In the genomic region with DNA sequence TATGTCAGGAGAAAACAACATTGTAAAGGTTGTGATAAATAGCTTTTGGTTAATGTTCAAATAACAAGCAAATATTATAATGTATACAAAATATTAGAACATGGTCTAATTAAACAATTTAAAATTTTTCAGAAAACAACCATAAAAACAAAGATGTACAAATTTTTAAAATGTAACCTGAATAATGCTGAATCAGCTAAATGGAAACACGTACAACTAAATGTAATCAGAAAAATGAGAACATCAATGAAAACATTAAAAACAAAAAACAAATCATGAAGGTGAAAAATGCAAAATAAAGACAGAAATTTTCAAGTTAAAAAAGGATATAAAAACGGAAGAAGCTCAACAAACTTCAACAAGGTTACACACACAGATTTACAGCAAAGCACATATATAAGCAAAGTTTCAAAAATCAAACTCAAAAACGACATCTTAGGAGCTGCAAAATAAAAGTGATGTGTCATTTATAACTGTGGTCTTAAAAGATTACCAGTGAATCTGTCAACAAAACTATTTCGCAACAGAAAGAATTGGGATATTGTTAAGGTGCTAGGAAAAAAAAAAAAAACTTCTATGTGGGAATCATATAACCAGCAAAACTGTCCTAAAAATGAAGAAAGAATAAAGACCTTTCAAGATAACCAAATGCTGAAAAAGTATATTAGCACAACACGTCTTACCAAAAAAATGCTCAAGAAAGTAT, we compare ENCODE assay signal across 23 cellular contexts. TPM values are rescaled to one million over a fixed set of nuclear protein-coding genes. Genes with fewer than 3 reads are reported as not detected.
DNase-seq lines count a peak whose midpoint lies in the region; ATAC-seq, FAIRE-seq and TF ChIP-seq lines count a peak whose summit lies in the region.
"Had no signal": no experiment of that assay in that cellular context is flagged by ENCODE, and none has a peak within 500 bp of the region (broad histone marks: within the 10 kb centered on the region; RNA-seq: fewer than 3 reads in every experiment).

No MANE protein-coding gene starts in this region.

- FAIRE-seq in HepG2 (lab: Jason Lieb, UNC) (no peak), keratinocyte (lab: Jason Lieb, UNC) (peak; percentile 5)
- FAIRE-seq: HTR-8/SVneo had no signal

- H3K27me3 Mint-ChIP-seq in T-helper 2 cell treated with Interferon-gamma antibody and Interleukin-4, amounts not matched to agents 5 μg/mL and 100 μg/mL, for 36 hours (ENCODE audit: low read depth): no peaks in the 10 kb centered on the region
- H3K27me3 Mint-ChIP-seq: CD4-positive, CD25-positive, alpha-beta regulatory T cell had no signal

- peaks cover 10% of the 10 kb centered on the region for H3K36me3 Mint-ChIP-seq in T-helper 2 cell treated with Interferon-gamma antibody and Interleukin-4, amounts not matched to agents 5 μg/mL and 100 μg/mL, for 36 hours (ENCODE audit: low read depth)
- H3K36me3 Mint-ChIP-seq: CD4-positive, CD25-positive, alpha-beta regulatory T cell had no signal

- H3K4me3 Mint-ChIP-seq in T-helper 2 cell treated with Interferon-gamma antibody and Interleukin-4, amounts not matched to agents 5 μg/mL and 100 μg/mL, for 36 hours: no peak overlapping the region
- H3K4me3 Mint-ChIP-seq: CD4-positive, CD25-positive, alpha-beta regulatory T cell had no signal

- no peaks in the 10 kb centered on the region for H3K4me1 ChIP-seq in HepG2 (ENCODE audit: insufficient read depth, low read length)
- H3K4me1 ChIP-seq in right lobe of liver: no peaks in the 10 kb centered on the region
- H3K4me1 ChIP-seq in keratinocyte (ENCODE audit: control insufficient read depth, extremely low read depth, insufficient read depth, low read length): no peaks in the 10 kb centered on the region
- H3K4me1 ChIP-seq: BLaER1 had no signal

- no peaks in the 10 kb centered on the region for H3K36me3 ChIP-seq in HepG2 (replicated peaks in 1 of 2; ENCODE audit: control insufficient read depth in 1 of 2, insufficient read depth in 2 of 2, low read length in 2 of 2)
- H3K36me3 ChIP-seq in right lobe of liver: no peaks in the 10 kb centered on the region
- no peaks in the 10 kb centered on the region for H3K36me3 ChIP-seq in keratinocyte (ENCODE audit: control insufficient read depth in 2 of 2, extremely low read depth in 1 of 2, insufficient read depth in 2 of 2, low read length in 2 of 2)

- BruUV-seq in HepG2 (replicated peaks; lab: Mats Ljungman, UMichigan): no TSS peak

- TF ChIP-seq CTCF in HepG2 (CRISPR knock-in tag; IDR thresholded peaks at IDR 0.05) (no peak), right lobe of liver (IDR thresholded peaks at IDR 0.05) (no peak), keratinocyte (optimal IDR thresholded peaks at IDR 0.05 in 1 of 3, IDR thresholded peaks at IDR 0.05 in 1 of 3, conservative IDR thresholded peaks at IDR 0.05 in 1 of 3; ENCODE audit: extremely low read depth in 1 of 3, insufficient read depth in 2 of 3, low read length in 3 of 3) (no peak)

- peaks cover 89% of the 10 kb centered on the region for H3K9me3 ChIP-seq in HepG2 (ENCODE audit: low read length)
- peaks cover 0 to 50% (median 8%) of the 10 kb centered on the region in 4 donors for H3K9me3 ChIP-seq in right lobe of liver
- H3K9me3 ChIP-seq in keratinocyte (ENCODE audit: control insufficient read depth, low read depth, low read length): peaks cover 17% of the 10 kb centered on the region

- H3K27ac Mint-ChIP-seq in T-helper 2 cell treated with Interferon-gamma antibody and Interleukin-4, amounts not matched to agents 5 μg/mL and 100 μg/mL, for 36 hours: no peak overlapping the region

- H2AFZ ChIP-seq in HepG2 (ENCODE audit: low read length): no peak overlapping the region
- no peak overlapping the region for H2AFZ ChIP-seq in keratinocyte (ENCODE audit: control insufficient read depth, low read length)

- POLR2A ChIA-PET in HepG2 (lab: Yijun Ruan, JAX): no interaction called here

- peaks cover 81% of the 10 kb centered on the region for H3K9me3 Mint-ChIP-seq in T-helper 2 cell treated with Interferon-gamma antibody and Interleukin-4, amounts not matched to agents 5 μg/mL and 100 μg/mL, for 36 hours

- 3% methylated on average over 5 of the region's 5 CpGs for WGBS in HepG2 (ENCODE audit: low lambda C conversion rate)
- 68% methylated on average over 4 of the region's 5 CpGs for WGBS in right lobe of liver (ENCODE audit: insufficient coverage, low coverage, low lambda C conversion rate, missing lambda C conversion rate)

- H3K9ac ChIP-seq in HepG2 (ENCODE audit: insufficient read depth, low read depth, low read length): no peak overlapping the region
- no peak overlapping the region for H3K9ac ChIP-seq in keratinocyte (ENCODE audit: control insufficient read depth, extremely low read depth, insufficient read depth, low read length)
- H3K9ac ChIP-seq: BLaER1, SK-N-SH had no signal

- CTCF ChIA-PET in HepG2 (lab: Yijun Ruan, JAX; ENCODE audit: low intra/inter-chr PET ratio, low total read pairs): no interaction called here

- TF ChIP-seq POLR2A in HepG2 (IDR thresholded peaks at IDR 0.05; ENCODE audit: insufficient read depth in 1 of 2, low read depth in 2 of 2, low read length in 2 of 2): no peak
- TF ChIP-seq POLR2A in right lobe of liver (IDR thresholded peaks at IDR 0.05): no peak

- ATAC-seq in HepG2 (no peak), right lobe of liver (no peak)
- ATAC-seq: PC-3 had no signal

- no peak overlapping the region for H3K4me3 ChIP-seq in HepG2 (replicated peaks in 1 of 3; ENCODE audit: insufficient read depth in 1 of 3, low read depth in 2 of 3, low read length in 3 of 3)
- no peak overlapping the region for H3K4me3 ChIP-seq in right lobe of liver
- H3K4me3 ChIP-seq in keratinocyte (ENCODE audit: control insufficient read depth in 2 of 3, extremely low read depth in 1 of 3, insufficient read depth in 2 of 3, low read depth in 1 of 3, low read length in 3 of 3): no peak overlapping the region
- H3K4me3 ChIP-seq: BLaER1 had no signal

- H3K27ac ChIP-seq in HepG2 (ENCODE audit: extremely low read length, insufficient read depth, low read length): no peak overlapping the region
- no peak overlapping the region for H3K27ac ChIP-seq in right lobe of liver
- no peak overlapping the region for H3K27ac ChIP-seq in keratinocyte (ENCODE audit: control insufficient read depth, insufficient read depth, low read length)
- H3K27ac ChIP-seq: BLaER1 had no signal

- no peak for TF ChIP-seq EP300 in HepG2 (IDR thresholded peaks at IDR 0.05; ENCODE audit: low read depth in 2 of 2, low read length in 2 of 2)
- no peak for TF ChIP-seq EP300 in HepG2 (CRISPR knock-in tag; IDR thresholded peaks at IDR 0.05; ENCODE audit: borderline replicate concordance)

- in situ Hi-C loops in HepG2 (cut with HindIII; ENCODE audit: extremely low pct_ligation_motif_present, low pct_unique_long_range_greater_than_20kb): no loop called here

- DNase-seq in HepG2 (ENCODE audit: low spot score) (no peak), right lobe of liver (no peak), amniotic epithelial cell (ENCODE audit: low read depth) (peak; percentile 4), keratinocyte (ENCODE audit: low read depth, low spot score) (no peak), cardiac septum (ENCODE audit: low spot score) (no peak), HK-2 (ENCODE audit: unreplicated experiment) (no peak)
- no peak for DNase-seq in T-helper 2 cell treated with Interferon-gamma antibody and Interleukin-4, amounts not matched to agents 5 μg/mL and 100 μg/mL, for 36 hours (ENCODE audit: low spot score)
- no peak for DNase-seq in activated CD8-positive, alpha-beta memory T cell treated with anti-CD3 and anti-CD28 coated beads, Interleukin-2, amount 50 U/mL, for 4 hours
- DNase-seq: 8988T; CD4-positive, CD25-positive, alpha-beta regulatory T cell; H7; Karpas-422; NCI-H1092; NCI-H1417 treated with DMSO at 0.1 percent for 48 hours; NCI-H1694 treated with DMSO at 0.1 percent for 48 hours; NCI-H2081; NCI-H2171 treated with DMSO at 0.1 percent for 48 hours; NCI-H524; NCI-H774; PC-3; SK-N-SH had no signal

- intact Hi-C loops in HepG2 (cut with micrococcal nuclease; ENCODE audit: unreplicated experiment): no loop called here
- intact Hi-C loops in right lobe of liver (cut with DNase I): no loop called here
- intact Hi-C loops in cardiac septum (cut with DNase I): no loop called here

- no peaks in the 10 kb centered on the region for H3K4me1 Mint-ChIP-seq in T-helper 2 cell treated with Interferon-gamma antibody and Interleukin-4, amounts not matched to agents 5 μg/mL and 100 μg/mL, for 36 hours (ENCODE audit: low read depth)
- H3K4me1 Mint-ChIP-seq: CD4-positive, CD25-positive, alpha-beta regulatory T cell had no signal

- no peaks in the 10 kb centered on the region for H3K27me3 ChIP-seq in HepG2 (ENCODE audit: control insufficient read depth in 1 of 2, insufficient read depth in 2 of 2, low read length in 2 of 2)
- H3K27me3 ChIP-seq in right lobe of liver: no peaks in the 10 kb centered on the region
- no peaks in the 10 kb centered on the region for H3K27me3 ChIP-seq in keratinocyte (ENCODE audit: control insufficient read depth, extremely low read depth, insufficient read depth, low read length)
- H3K27me3 ChIP-seq: BLaER1 had no signal

- TF ChIP-seq RAD21 in HepG2 (CRISPR knock-in tag; IDR thresholded peaks at IDR 0.05): no peak

- dilution Hi-C loops in keratinocyte (cut with MboI; ENCODE audit: extremely low pct_ligation_motif_present, low sequenced_read_pairs): no loop called here

- H4K20me1 ChIP-seq in HepG2 (ENCODE audit: insufficient read depth, low read length): no peaks in the 10 kb centered on the region
- no peaks in the 10 kb centered on the region for H4K20me1 ChIP-seq in keratinocyte (ENCODE audit: control insufficient read depth, extremely low read depth, insufficient read depth, low read length)
- H4K20me1 ChIP-seq: BLaER1 had no signal

- no peaks in the 10 kb centered on the region for H3K9me1 ChIP-seq in keratinocyte (ENCODE audit: control insufficient read depth, extremely low read depth, insufficient read depth, low read length)

- H3K4me2 ChIP-seq in HepG2 (ENCODE audit: low read depth, low read length): no peak overlapping the region
- no peak overlapping the region for H3K4me2 ChIP-seq in keratinocyte (ENCODE audit: control insufficient read depth, extremely low read depth, insufficient read depth, low read depth, low read length)
- H3K4me2 ChIP-seq: BLaER1, SK-N-SH had no signal

- H3K79me2 ChIP-seq in HepG2 (ENCODE audit: insufficient read depth, low read length) (no peaks in the 10 kb centered on the region), keratinocyte (ENCODE audit: control insufficient read depth, insufficient read depth, low read length) (no peaks in the 10 kb centered on the region)

RNA-seq across cellular contexts. Expression of a gene that starts 31.8 kb away (rescaled TPM):
- total RNA-seq in HepG2 (2016; rRNA removed; fragmentation: Illumina TruSeq; extraction: Trizol): not detected in 2 replicates
- not detected in 2 replicates for total RNA-seq in HepG2 (2016; cell fraction: cytosol; rRNA removed; fragmentation: Illumina TruSeq; extraction: Trizol; ENCODE audit: low read depth)
- total RNA-seq in HepG2 (2016; cell fraction: insoluble cytoplasmic fraction; rRNA removed; fragmentation: Illumina TruSeq; extraction: Trizol): not detected in 2 replicates
- not detected in 2 replicates for total RNA-seq in HepG2 (2016; cell fraction: membrane; rRNA removed; fragmentation: Illumina TruSeq; extraction: Trizol)
- not detected in 2 replicates for total RNA-seq in HepG2 (2016; cell fraction: nucleus; rRNA removed; fragmentation: Illumina TruSeq; extraction: Trizol)
- polyA plus RNA-seq in HepG2 (2011; rRNA removed): not detected in 2 replicates
- polyA plus RNA-seq in HepG2 (2011; cell fraction: cytosol; rRNA removed): not detected in 2 replicates
- polyA plus RNA-seq in HepG2 (2011; cell fraction: nucleus; rRNA removed): not detected in 2 replicates
- not detected in 2 replicates for polyA plus RNA-seq in HepG2 (2012)
- not detected in 2 replicates for polyA plus RNA-seq in HepG2 (2016; cell fraction: cytosol; fragmentation: Illumina TruSeq; extraction: Trizol; ENCODE audit: low read depth)
- not detected in 2 replicates for polyA plus RNA-seq in HepG2 (2016; cell fraction: insoluble cytoplasmic fraction; fragmentation: Illumina TruSeq; extraction: Trizol; ENCODE audit: low read depth)
- polyA plus RNA-seq in HepG2 (2016; cell fraction: membrane; fragmentation: Illumina TruSeq; extraction: Trizol; ENCODE audit: low read depth): not detected in 2 replicates
- not detected in 2 replicates for polyA plus RNA-seq in HepG2 (2016; cell fraction: nucleus; fragmentation: Illumina TruSeq; extraction: Trizol; ENCODE audit: insufficient read depth, low read depth)
- not detected in 2 replicates for polyA minus RNA-seq in HepG2 (2011; rRNA and poly(A)+ RNA removed; ENCODE audit: low replicate concordance)
- polyA minus RNA-seq in HepG2 (2011; cell fraction: cytosol; rRNA and poly(A)+ RNA removed): not detected in 2 replicates
- not detected in 2 replicates for polyA minus RNA-seq in HepG2 (2011; cell fraction: nucleus; rRNA and poly(A)+ RNA removed)
- not detected for total RNA-seq in right lobe of liver
- 0.40 to 1.2 TPM (median 0.51 TPM) in 3 replicates for polyA plus RNA-seq in keratinocyte
- polyA plus RNA-seq in keratinocyte (2011; ENCODE audit: low read depth): not detected
- 0.16 and 0.28 TPM in 2 replicates for polyA plus RNA-seq in keratinocyte (2011; cell fraction: cytosol; rRNA removed)
- 1.2 TPM in 2 replicates for polyA plus RNA-seq in keratinocyte (2011; cell fraction: nucleus; rRNA removed)
- polyA plus RNA-seq in keratinocyte (2012; ENCODE audit: low replicate concordance): 0.48 and 0.74 TPM in 2 replicates
- polyA minus RNA-seq in keratinocyte: 0.30 to 2.2 TPM in 2 of 3 replicates, not detected in the other
- 0.96 TPM for polyA minus RNA-seq in keratinocyte (2011; cell fraction: cytosol; rRNA and poly(A)+ RNA removed)
- 0.53 and 2.7 TPM in 2 replicates for polyA minus RNA-seq in keratinocyte (2011; cell fraction: nucleus; rRNA and poly(A)+ RNA removed)
- 0.13 TPM for total RNA-seq in cardiac septum
- total RNA-seq: CD4-positive, CD25-positive, alpha-beta regulatory T cell; H7; PC-3 had no signal
- polyA plus RNA-seq: CD4-positive, CD25-positive, alpha-beta regulatory T cell had no signal
